ENCODE assay signal across 1 cellular context in the genomic region with DNA sequence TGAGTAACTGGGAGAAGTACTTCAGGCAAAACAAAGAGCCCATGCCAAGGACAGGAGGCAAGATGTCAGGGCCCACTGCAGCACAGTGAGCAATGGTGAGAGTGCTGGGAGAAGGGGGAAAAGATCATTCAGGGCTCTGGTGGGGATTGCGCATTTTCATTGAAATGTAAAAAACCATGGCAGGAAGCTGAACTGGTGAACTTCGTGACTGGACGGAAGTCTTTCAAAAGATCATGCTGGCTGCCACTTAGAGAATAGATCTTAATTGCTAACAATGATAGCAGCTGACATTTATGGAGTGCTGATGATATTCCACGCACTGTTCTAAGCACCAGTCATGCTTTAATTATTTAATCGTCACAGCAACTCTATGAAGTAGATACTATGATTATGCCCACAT.
TF ChIP-seq lines count a peak whose summit lies in the region.

No MANE protein-coding gene starts in this region.

TF ChIP-seq in H1, 55 proteins besides CTCF, POLR2A, EP300 and RAD21:
- TF ChIP-seq RFX5 (IDR thresholded peaks at IDR 0.05; ENCODE audit: borderline replicate concordance, low read depth, low read length) (no peak), SP2 (IDR thresholded peaks at IDR 0.05; ENCODE audit: low read length) (no peak), ZNF274 (IDR thresholded peaks at IDR 0.05; ENCODE audit: borderline replicate concordance, extremely low read depth, low read length) (no peak), GABPA (IDR thresholded peaks at IDR 0.05; ENCODE audit: borderline replicate concordance, insufficient read depth, low read length) (no peak)
- TF ChIP-seq, protein P1, sequence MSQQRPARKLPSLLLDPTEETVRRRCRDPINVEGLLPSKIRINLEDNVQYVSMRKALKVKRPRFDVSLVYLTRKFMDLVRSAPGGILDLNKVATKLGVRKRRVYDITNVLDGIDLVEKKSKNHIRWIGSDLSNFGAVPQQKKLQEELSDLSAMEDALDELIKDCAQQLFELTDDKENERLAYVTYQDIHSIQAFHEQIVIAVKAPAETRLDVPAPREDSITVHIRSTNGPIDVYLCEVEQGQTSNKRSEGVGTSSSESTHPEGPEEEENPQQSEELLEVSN (IDR thresholded peaks at IDR 0.05) = no peak
